In genomic region chr17:81170727-81171494, GRCh38 we compare ENCODE assay signal across 24 cellular contexts. TPM values are rescaled to one million over a fixed set of nuclear protein-coding genes. Genes with fewer than 3 reads are reported as not detected.
DNase-seq lines count a peak whose midpoint lies in the region; ATAC-seq and TF ChIP-seq lines count a peak whose summit lies in the region.
"Had no signal": no experiment of that assay in that cellular context is flagged by ENCODE, and none has a peak within 500 bp of the region (broad histone marks: within the 10 kb centered on the region; RNA-seq: fewer than 3 reads in every experiment).

No MANE protein-coding gene starts in this region.

- peaks cover 11% of the 10 kb centered on the region for H3K4me1 Mint-ChIP-seq in glutamatergic neuron (ENCODE audit: low read depth, unreplicated experiment)
- H3K4me1 Mint-ChIP-seq in stimulated activated naive B cell treated with anti-CD40 and anti-IgM and Interleukin-4, amounts not matched to agents 10 μg/mL and 1 μg/mL and 100 μg/mL, for 72 hours, result no peaks in the 10 kb centered on the region

- peak overlapping the region; percentile 26 for H3K4me3 Mint-ChIP-seq in glutamatergic neuron (ENCODE audit: unreplicated experiment)
- H3K4me3 Mint-ChIP-seq in stimulated activated naive B cell treated with anti-CD40 and anti-IgM and Interleukin-4, amounts not matched to agents 10 μg/mL and 1 μg/mL and 100 μg/mL, for 72 hours, result no peak overlapping the region
- H3K4me3 Mint-ChIP-seq: CD4-positive, alpha-beta T cell; HFFc6 had no signal

- TF ChIP-seq POLR2A in lower leg skin (IDR thresholded peaks at IDR 0.05), result no peak

- H3K4me3 ChIP-seq in lower leg skin (ENCODE audit: low read depth, poor library complexity, severe bottlenecking), result no peak overlapping the region
- H3K4me3 ChIP-seq: BLaER1 had no signal

- peak; percentile 54 for DNase-seq in NCI-H82 (lab: John Stamatoyannopoulos, UW)
- DNase-seq in NCI-H82 treated with DMSO at 0.1 percent for 48 hours (lab: John Stamatoyannopoulos, UW; ENCODE audit: unreplicated experiment), result no peak
- DNase-seq in NCI-H524 treated with DMSO at 0.1 percent for 48 hours (lab: John Stamatoyannopoulos, UW), result peak; percentile 73
- DNase-seq in glutamatergic neuron, result peak; percentile 77
- no peak for DNase-seq in sciatic nerve (ENCODE audit: low spot score)
- DNase-seq in stimulated activated naive B cell treated with anti-CD40 and anti-IgM and Interleukin-4, amounts not matched to agents 10 μg/mL and 1 μg/mL and 100 μg/mL, for 72 hours, result no peak
- DNase-seq in lower leg skin (ENCODE audit: low spot score in 2 of 2), result no peak
- DNase-seq: ACHN; CD4-positive, alpha-beta T cell; EL; H7; HFFc6; MM.1S; NCI-H1048; NCI-H1436; NCI-H1930; NCI-H748 treated with DMSO at 0.1 percent for 48 hours; SW 1271 had no signal

- peak; percentile 26 for ATAC-seq in sciatic nerve
- ATAC-seq in stimulated activated naive B cell treated with anti-CD40 and anti-IgM and Interleukin-4, amounts not matched to agents 10 μg/mL and 1 μg/mL and 100 μg/mL, for 72 hours (replicated peaks), result no peak
- ATAC-seq in HG02973 (IDR thresholded peaks at IDR 0.05; ENCODE audit: unreplicated experiment), result no peak

- TF ChIP-seq CTCF in glutamatergic neuron (IDR thresholded peaks at IDR 0.05; ENCODE audit: partially characterized antibody, unreplicated experiment) (no peak), lower leg skin (IDR thresholded peaks at IDR 0.05) (no peak)

- peaks cover 10% of the 10 kb centered on the region for H3K27me3 Mint-ChIP-seq in glutamatergic neuron (ENCODE audit: unreplicated experiment)
- H3K27me3 Mint-ChIP-seq in stimulated activated naive B cell treated with anti-CD40 and anti-IgM and Interleukin-4, amounts not matched to agents 10 μg/mL and 1 μg/mL and 100 μg/mL, for 72 hours, result peaks cover 4 to 11% of the 10 kb centered on the region in 2 donors

- peak overlapping the region; percentile 93 for H3K27ac Mint-ChIP-seq in glutamatergic neuron (ENCODE audit: unreplicated experiment)
- no peak overlapping the region for H3K27ac Mint-ChIP-seq in stimulated activated naive B cell treated with anti-CD40 and anti-IgM and Interleukin-4, amounts not matched to agents 10 μg/mL and 1 μg/mL and 100 μg/mL, for 72 hours
- H3K27ac Mint-ChIP-seq: CD4-positive, alpha-beta T cell; HFFc6 had no signal

- WGBS in lower leg skin, 2 donors, result 86 to 89% methylated on average over 15 of the region's 15 CpGs

- intact Hi-C loops in sciatic nerve (cut with DNase I), result no loop called here
- intact Hi-C loops in lower leg skin (cut with DNase I; ENCODE audit: low total_unique reads), result no loop called here

- H3K36me3 Mint-ChIP-seq in glutamatergic neuron (ENCODE audit: unreplicated experiment), result peaks cover 21% of the 10 kb centered on the region
- H3K36me3 Mint-ChIP-seq in stimulated activated naive B cell treated with anti-CD40 and anti-IgM and Interleukin-4, amounts not matched to agents 10 μg/mL and 1 μg/mL and 100 μg/mL, for 72 hours, result peaks cover 2 to 4% of the 10 kb centered on the region in 2 donors

- peaks cover 14% of the 10 kb centered on the region for H3K9me3 Mint-ChIP-seq in glutamatergic neuron (ENCODE audit: unreplicated experiment)
- peaks cover 4 to 8% of the 10 kb centered on the region in 2 donors for H3K9me3 Mint-ChIP-seq in stimulated activated naive B cell treated with anti-CD40 and anti-IgM and Interleukin-4, amounts not matched to agents 10 μg/mL and 1 μg/mL and 100 μg/mL, for 72 hours
- H3K9me3 Mint-ChIP-seq: CD4-positive, alpha-beta T cell had no signal

RNA-seq across cellular contexts. Expression of gene AATK, which starts 4.9 kb away (rescaled TPM):
- total RNA-seq in glutamatergic neuron (ENCODE audit: unreplicated experiment), result 27.0 TPM
- total RNA-seq in sciatic nerve, result 440 TPM
- total RNA-seq in lower leg skin, result 1 to 10 TPM in 3 of 4 donors, under 1 TPM in 1; 0.81 to 3.5 (median 2.2) TPM

RNA-seq across cellular contexts. Expression of gene PVALEF, which starts 5.6 kb away (rescaled TPM):
- total RNA-seq in glutamatergic neuron (ENCODE audit: unreplicated experiment) (0.29 TPM), sciatic nerve (not detected), lower leg skin (not detected)
- total RNA-seq: CD4-positive, alpha-beta T cell; H7; HFFc6; LHCN-M2; NCI-H460; OCI-LY7; SK-MEL-5 had no signal

RNA-seq across cellular contexts. Expression of gene CEP131, which starts 51.9 kb away (rescaled TPM):
- 35.1 TPM for total RNA-seq in glutamatergic neuron (ENCODE audit: unreplicated experiment)
- total RNA-seq in sciatic nerve, result 10.1 TPM
- 10 to 100 TPM in 1 of 4 donors, 1 to 10 TPM in 3; 4.3 to 12.9 (median 8.4) TPM for total RNA-seq in lower leg skin

Comparison
In these comparisons a context has a peak if more than half of its experiments do, and no peak if none do; other contexts are left out.
1. DNase-seq: peak in NCI-H82 (single experiment), NCI-H524 treated with DMSO at 0.1 percent for 48 hours (single experiment) and glutamatergic neuron (single experiment); none in NCI-H82 treated with DMSO at 0.1 percent for 48 hours (single experiment), sciatic nerve (single experiment), stimulated activated naive B cell treated with anti-CD40 and anti-IgM and Interleukin-4, amounts not matched to agents 10 μg/mL and 1 μg/mL and 100 μg/mL, for 72 hours (single experiment) and lower leg skin (0 of 2).
2. RNA of gene AATK, which starts 4.9 kb away (total RNA-seq): 440 TPM in sciatic nerve (single experiment); 27.0 TPM in glutamatergic neuron (single experiment) and 0.81 to 3.5 TPM in lower leg skin; every median in the first group is over 10 times any median in the second.